In the genomic region with DNA sequence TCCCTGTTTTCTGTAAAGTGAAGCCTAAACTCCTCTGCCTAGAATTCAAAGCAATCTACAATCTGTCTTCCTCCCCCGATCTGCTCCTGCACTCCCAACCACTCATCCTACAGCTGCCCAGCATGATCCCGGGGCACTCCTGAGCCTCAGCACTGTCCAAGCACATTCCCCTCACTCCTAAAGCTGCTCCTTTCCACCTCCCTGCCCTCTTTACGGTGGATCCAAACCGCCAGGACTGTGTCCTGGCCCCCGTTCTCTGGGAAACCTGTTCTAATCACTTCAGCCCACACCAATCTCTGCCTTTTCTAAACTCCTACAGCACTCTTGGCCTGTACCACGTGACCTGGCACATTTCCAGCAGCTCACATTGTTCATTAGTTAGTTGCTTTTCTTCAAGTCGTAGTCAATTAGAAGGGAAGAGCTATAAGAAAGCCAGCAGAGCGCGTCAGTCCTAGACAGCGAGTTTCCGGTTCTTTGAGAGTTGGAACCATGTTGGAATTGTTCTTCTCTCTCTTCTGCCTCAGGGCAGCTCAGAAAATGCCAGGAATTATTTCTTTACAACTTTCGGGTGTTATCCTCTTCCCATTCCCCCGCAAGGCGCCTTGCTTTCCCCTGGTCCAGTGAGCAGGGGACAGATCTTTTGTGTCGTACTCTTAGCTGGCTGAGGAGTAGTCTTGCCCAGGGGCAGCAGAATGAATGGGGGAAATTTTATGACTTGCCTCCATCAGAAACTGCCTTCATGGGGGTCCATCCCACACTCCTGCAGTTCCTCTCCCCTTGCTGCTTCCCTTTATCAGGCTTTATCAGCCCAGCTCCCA, we compare ENCODE assay signal across 10 cellular contexts.
DNase-seq lines count a peak whose midpoint lies in the region; ATAC-seq lines count a peak whose summit lies in the region.
"Had no signal": no experiment of that assay in that cellular context is flagged by ENCODE, and none has a peak within 500 bp of the region (broad histone marks: within the 10 kb centered on the region; RNA-seq: fewer than 3 reads in every experiment).

No MANE protein-coding gene starts in this region.

- intact Hi-C loops in head of caudate nucleus (cut with DNase I) = no loop called here
- intact Hi-C loops in sciatic nerve (cut with DNase I) = no loop called here

- DNase-seq in DMS 273 (lab: John Stamatoyannopoulos, UW; ENCODE audit: unreplicated experiment) = peak; percentile 67
- no peak for DNase-seq in DMS 273 treated with DMSO at 0.1 percent for 48 hours (lab: John Stamatoyannopoulos, UW)
- peak; percentile 10 for DNase-seq in amniotic epithelial cell (ENCODE audit: low read depth)
- DNase-seq in head of caudate nucleus = peak; percentile 34 to 91 (median 81)
- peak; percentile 62 for DNase-seq in sciatic nerve (ENCODE audit: low spot score)
- no peak for DNase-seq in RKO (ENCODE audit: low spot score)
- DNase-seq in NCI-H2029 (lab: John Stamatoyannopoulos, UW) = no peak
- no peak for DNase-seq in OCI-M2 (lab: John Stamatoyannopoulos, UW; ENCODE audit: unreplicated experiment)
- DNase-seq: activated CD8-positive, alpha-beta memory T cell treated with anti-CD3 and anti-CD28 coated beads, Interleukin-2, amount 50 U/mL, for 4 hours; GF-D8 had no signal

- no peak for ATAC-seq in sciatic nerve

Comparison
In these comparisons a context has a peak if more than half of its experiments do, and no peak if none do; other contexts are left out.
1. DNase-seq: peak in DMS 273 (single experiment), amniotic epithelial cell (single experiment), head of caudate nucleus (42 of 42) and sciatic nerve (single experiment); none in DMS 273 treated with DMSO at 0.1 percent for 48 hours (single experiment), RKO (single experiment), NCI-H2029 (single experiment) and OCI-M2 (single experiment).